Comparison of ENCODE assay signal across 19 cellular contexts in genomic region chr4:61996943-61997342, GRCh38.
DNase-seq lines count a peak whose midpoint lies in the region; ATAC-seq, FAIRE-seq and TF ChIP-seq lines count a peak whose summit lies in the region.
"Had no signal": no experiment of that assay in that cellular context is flagged by ENCODE, and none has a peak within 500 bp of the region (broad histone marks: within the 10 kb centered on the region; RNA-seq: fewer than 3 reads in every experiment).

No MANE protein-coding gene starts in this region.

- no peak overlapping the region for H4K5ac ChIP-seq in IMR-90 (ENCODE audit: low read depth, low read length)
- no peak overlapping the region for H4K5ac ChIP-seq in H1 (ENCODE audit: insufficient read length, low read depth, low read length)

- H4K91ac ChIP-seq in IMR-90 (ENCODE audit: insufficient read depth, low read depth, low read length) (no peak overlapping the region), H1 (replicated peaks; ENCODE audit: insufficient read length, low read length) (no peak overlapping the region)

- H3K56ac ChIP-seq in IMR-90 (ENCODE audit: extremely low read depth, insufficient read depth, low read length), result no peak overlapping the region
- no peak overlapping the region for H3K56ac ChIP-seq in H1 (replicated peaks; ENCODE audit: insufficient read length, low read depth, low read length)

- no CpG with 5 or more reads among the region's 1 CpG for WGBS in IMR-90 (ENCODE audit: extremely low coverage in 2 of 2, insufficient read length in 1 of 2), 2 experiments
- 100% methylated on average over 1 of the region's 1 CpG; no CpG with 5 or more reads in 1 of the 2 experiments for WGBS in H1 (ENCODE audit: extremely low coverage in 1 of 2, insufficient coverage in 1 of 2, insufficient read length in 1 of 2, insufficient replicate concordance in 2 of 2, low coverage in 1 of 2, low lambda C conversion rate in 2 of 2, missing lambda C conversion rate in 1 of 2), 2 experiments

- intact Hi-C loops in IMR-90 (cut with micrococcal nuclease), result no loop called here

- no peak overlapping the region for H3K23ac ChIP-seq in IMR-90 (ENCODE audit: low read depth, low read length)
- H3K23ac ChIP-seq in H1 (ENCODE audit: insufficient read length), result no peak overlapping the region

- dilution Hi-C loops in IMR-90 (cut with HindIII; ENCODE audit: low sequenced_read_pairs, unreplicated experiment), result no loop called here

- H4K8ac ChIP-seq in IMR-90 (ENCODE audit: low read depth in 2 of 2, low read length in 2 of 2) (no peak overlapping the region), H1 (ENCODE audit: extremely low read depth, insufficient read depth, low read length) (no peak overlapping the region)

- H2BK15ac ChIP-seq in IMR-90 (ENCODE audit: low read depth, low read length) (no peak overlapping the region), H1 (ENCODE audit: low read length) (no peak overlapping the region)

- H3K4me2 ChIP-seq in IMR-90 (ENCODE audit: low read depth, low read length) (no peak overlapping the region), H1 (ENCODE audit: insufficient read depth in 1 of 2, low read depth in 2 of 2, low read length in 2 of 2) (no peak overlapping the region)

- H2BK12ac ChIP-seq in H1 (ENCODE audit: low read depth, low read length), result no peak overlapping the region

- H3K36me3 Mint-ChIP-seq in endothelial cell (ENCODE audit: low read depth, unreplicated experiment), result no peaks in the 10 kb centered on the region
- H3K36me3 Mint-ChIP-seq: CD4-positive, alpha-beta memory T cell had no signal

- no peak overlapping the region for H3K27ac Mint-ChIP-seq in endothelial cell (ENCODE audit: unreplicated experiment)
- H3K27ac Mint-ChIP-seq: CD4-positive, alpha-beta memory T cell had no signal

- no peaks in the 10 kb centered on the region for H3K9me3 ChIP-seq in IMR-90 (ENCODE audit: control insufficient read depth, insufficient read depth, low read length)
- no peaks in the 10 kb centered on the region for H3K9me3 ChIP-seq in H1 (ENCODE audit: insufficient read depth in 2 of 2, low read depth in 1 of 2, low read length in 1 of 2)

- H3K23me2 ChIP-seq in H1 (ENCODE audit: low read depth, low read length), result no peaks in the 10 kb centered on the region

- H3K9ac ChIP-seq in IMR-90 (ENCODE audit: low read depth, low read length) (no peak overlapping the region), H1 (replicated peaks in 1 of 4; ENCODE audit: extremely low read depth in 1 of 4, low read depth in 3 of 4, low read length in 3 of 4) (no peak overlapping the region)

- POLR2A ChIA-PET in IMR-90 (lab: Charles Lee; ENCODE audit: unreplicated experiment) (no interaction called here), H1 (lab: Charles Lee; ENCODE audit: partially characterized antibody) (no interaction called here)

- in situ Hi-C loops in IMR-90 (cut with MboI; ENCODE audit: low sequenced_read_pairs), result no loop called here

- no peaks in the 10 kb centered on the region for H3K79me2 ChIP-seq in H1 (ENCODE audit: control insufficient read depth in 1 of 2, insufficient read depth in 2 of 2, low read length in 2 of 2)

- H3K27me3 Mint-ChIP-seq in endothelial cell (ENCODE audit: unreplicated experiment), result no peaks in the 10 kb centered on the region
- H3K27me3 Mint-ChIP-seq: CD4-positive, alpha-beta memory T cell had no signal

- H2AK9ac ChIP-seq in IMR-90 (replicated peaks; ENCODE audit: low read depth, low read length, poor library complexity), result no peak overlapping the region

- ATAC-seq in IMR-90 (ENCODE audit: low read depth) (no peak), HG03095 (IDR thresholded peaks at IDR 0.05; ENCODE audit: unreplicated experiment) (no peak)
- ATAC-seq: HCT116 had no signal

- H3K4me3 ChIP-seq in IMR-90 (ENCODE audit: insufficient read depth, low read depth, low read length) (no peak overlapping the region), H1 (ENCODE audit: extremely low read depth in 1 of 4, insufficient read depth in 2 of 4, low read depth in 3 of 4, low read length in 4 of 4) (no peak overlapping the region)

- TF ChIP-seq CTCF in IMR-90 (conservative IDR thresholded peaks at IDR 0.05; ENCODE audit: low read depth, low read length) (no peak), H1 (IDR thresholded peaks at IDR 0.05; ENCODE audit: control extremely low read depth in 1 of 3, insufficient read depth in 1 of 3, low read depth in 1 of 3, low read length in 3 of 3) (no peak), endothelial cell (IDR thresholded peaks at IDR 0.05; ENCODE audit: unreplicated experiment) (no peak)

- H4K20me1 ChIP-seq in IMR-90 (ENCODE audit: insufficient read depth, low read length), result no peaks in the 10 kb centered on the region
- no peaks in the 10 kb centered on the region for H4K20me1 ChIP-seq in H1 (replicated peaks in 1 of 2; ENCODE audit: control insufficient read depth in 1 of 2, insufficient read depth in 2 of 2, low read length in 2 of 2)

- H3K4ac ChIP-seq in IMR-90 (ENCODE audit: low read depth, low read length), result no peak overlapping the region
- H3K4ac ChIP-seq in H1 (replicated peaks; ENCODE audit: insufficient read length, low read depth, low read length), result no peak overlapping the region

- no peaks in the 10 kb centered on the region for H3K27me3 ChIP-seq in IMR-90 (ENCODE audit: control insufficient read depth, insufficient read depth, low read length)
- no peaks in the 10 kb centered on the region for H3K27me3 ChIP-seq in H1 (replicated peaks in 1 of 4; ENCODE audit: control insufficient read depth in 3 of 4, extremely low read depth in 1 of 4, insufficient read depth in 3 of 4, low read length in 3 of 4)

- H3K4me3 Mint-ChIP-seq in endothelial cell (ENCODE audit: unreplicated experiment), result no peak overlapping the region
- H3K4me3 Mint-ChIP-seq: CD4-positive, alpha-beta memory T cell had no signal

- no peak for TF ChIP-seq RAD21 in IMR-90 (IDR thresholded peaks at IDR 0.05; ENCODE audit: low read length)
- TF ChIP-seq RAD21 in Ishikawa (IDR thresholded peaks at IDR 0.05; ENCODE audit: low read depth), result no peak
- no peak for TF ChIP-seq RAD21 in H1 (IDR thresholded peaks at IDR 0.05 in 1 of 2, conservative IDR thresholded peaks at IDR 0.05 in 1 of 2; ENCODE audit: low read depth in 2 of 2, low read length in 2 of 2)

- H3K18ac ChIP-seq in IMR-90 (ENCODE audit: low read depth, low read length) (no peak overlapping the region), H1 (ENCODE audit: extremely low read depth, low read length) (no peak overlapping the region)

- no peak overlapping the region for H3K14ac ChIP-seq in IMR-90 (replicated peaks; ENCODE audit: low read depth, low read length)
- H3K14ac ChIP-seq in H1 (ENCODE audit: insufficient read length), result no peak overlapping the region

- no peaks in the 10 kb centered on the region for H3K79me1 ChIP-seq in IMR-90 (ENCODE audit: low read depth in 1 of 2, low read length in 2 of 2)
- no peaks in the 10 kb centered on the region for H3K79me1 ChIP-seq in H1 (ENCODE audit: low read depth, low read length)

- H3K9me1 ChIP-seq in IMR-90 (ENCODE audit: insufficient read depth, low read length), result no peaks in the 10 kb centered on the region

- BruUV-seq in IMR-90 (replicated peaks; lab: Mats Ljungman, UMichigan), result no TSS peak

- H3K4me1 ChIP-seq in IMR-90 (ENCODE audit: control insufficient read depth, insufficient read depth, low read length) (no peaks in the 10 kb centered on the region), H1 (replicated peaks in 1 of 4; ENCODE audit: control insufficient read depth in 3 of 4, insufficient read depth in 4 of 4, low read length in 3 of 4) (peaks cover 0 to 9% (median 3%) of the 10 kb centered on the region in 4 experiments; a peak in 3 of 7 replicates)

- no peaks in the 10 kb centered on the region for H3K9me3 Mint-ChIP-seq in endothelial cell (ENCODE audit: unreplicated experiment)

- CTCF ChIA-PET in IMR-90 (lab: Yijun Ruan, JAX) (no interaction called here), H1 (lab: Charles Lee; ENCODE audit: partially characterized antibody) (no interaction called here)

- H3K4me1 Mint-ChIP-seq in endothelial cell (ENCODE audit: unreplicated experiment), result peaks cover 5% of the 10 kb centered on the region
- H3K4me1 Mint-ChIP-seq: CD4-positive, alpha-beta memory T cell had no signal

- H2BK20ac ChIP-seq in IMR-90 (ENCODE audit: low read depth, low read length) (no peak overlapping the region), H1 (ENCODE audit: low read length) (no peak overlapping the region)

- H2AK5ac ChIP-seq in IMR-90 (ENCODE audit: low read depth, low read length), result no peak overlapping the region
- no peak overlapping the region for H2AK5ac ChIP-seq in H1 (ENCODE audit: low read depth, low read length)

- H2AFZ ChIP-seq in IMR-90 (replicated peaks; ENCODE audit: low read length, poor library complexity) (no peak overlapping the region), H1 (ENCODE audit: low read length) (no peak overlapping the region)

- DNase-seq in IMR-90 (no peak), NCI-H69 (lab: John Stamatoyannopoulos, UW) (peak; percentile 13), H1 (ENCODE audit: low read depth in 1 of 2, low spot score in 2 of 2) (no peak), HCEC 1CT (no peak), endothelial cell (ENCODE audit: low spot score) (no peak)
- DNase-seq in activated CD4-positive, alpha-beta T cell treated with anti-CD3 and anti-CD28 coated beads for 48 hours, result no peak
- DNase-seq: C1 segment of cervical spinal cord; Calu3; CD4-positive, alpha-beta memory T cell; COR-L47; DMS79 treated with DMSO at 0.1 percent for 48 hours; GF-D8; GOT3; H7 had no signal

- no peak overlapping the region for H2BK5ac ChIP-seq in IMR-90 (ENCODE audit: low read depth, low read length, poor library complexity, severe bottlenecking)
- H2BK5ac ChIP-seq in H1 (ENCODE audit: low read depth, low read length), result no peak overlapping the region

- no peak for FAIRE-seq in H1 (lab: Jason Lieb, UNC)
- FAIRE-seq: GM12891, GM18507 had no signal

- TF ChIP-seq EP300 in Ishikawa (IDR thresholded peaks at IDR 0.05; ENCODE audit: borderline replicate concordance) (no peak), H1 (IDR thresholded peaks at IDR 0.05; ENCODE audit: borderline replicate concordance in 1 of 2, low read depth in 2 of 2, low read length in 2 of 2) (no peak)

- H3K36me3 ChIP-seq in IMR-90 (ENCODE audit: control insufficient read depth, insufficient read depth, low read length) (no peaks in the 10 kb centered on the region), H1 (ENCODE audit: control insufficient read depth in 2 of 4, insufficient read depth in 4 of 4, low read length in 3 of 4) (no peaks in the 10 kb centered on the region)

- no peak overlapping the region for H3K27ac ChIP-seq in IMR-90 (ENCODE audit: insufficient read depth, low read length)
- H3K27ac ChIP-seq in H1 (ENCODE audit: low read depth, low read length), result no peak overlapping the region

- TF ChIP-seq POLR2A in IMR-90 (IDR thresholded peaks at IDR 0.05; ENCODE audit: low read depth, low read length) (no peak), H1 (IDR thresholded peaks at IDR 0.05; ENCODE audit: control extremely low read depth in 1 of 2, low read depth in 2 of 2, low read length in 2 of 2) (no peak)

- H2BK120ac ChIP-seq in IMR-90 (ENCODE audit: low read depth, low read length), result no peak overlapping the region
- no peak overlapping the region for H2BK120ac ChIP-seq in H1 (replicated peaks; ENCODE audit: low read depth, low read length)

TF ChIP-seq in IMR-90, 13 proteins besides CTCF, POLR2A, EP300 and RAD21 (continues in another document):
- TF ChIP-seq CHD1 (IDR thresholded peaks at IDR 0.05; ENCODE audit: low read depth, low read length), result no peak

TF ChIP-seq in Ishikawa, 13 proteins besides CTCF, POLR2A, EP300 and RAD21 (continues in another document):
- peak; percentile 55 for TF ChIP-seq CEBPB (IDR thresholded peaks at IDR 0.05)
